Comparison of ENCODE assay signal across 8 cellular contexts in genomic region chr12:27243804-27244679, GRCh38. TPM values are rescaled to one million over a fixed set of nuclear protein-coding genes. Genes with fewer than 3 reads are reported as not detected.
DNase-seq lines count a peak whose midpoint lies in the region; ATAC-seq and TF ChIP-seq lines count a peak whose summit lies in the region.

TSS of gene STK38L (plus strand) at chr12:27244286. CDS start at chr12:27297721, 53,435 bp downstream.

- WGBS in adrenal gland, 4 donors = 5 to 18% (median 9%) methylated on average over 20 to 69 of the region's 69 CpGs
- 5 to 13% (median 9%) methylated on average over 35 to 69 of the region's 69 CpGs for WGBS in heart left ventricle, 4 donors
- WGBS in upper lobe of left lung, 2 donors = 4 to 18% methylated on average over 17 to 59 of the region's 69 CpGs

- peaks cover 45 to 56% (median 50%) of the 10 kb centered on the region in 3 donors for H3K4me1 Mint-ChIP-seq in T-cell

- no peak for TF ChIP-seq CTCF in GM12875 (IDR thresholded peaks at IDR 0.05; ENCODE audit: borderline replicate concordance, insufficient read depth, low read depth, low read length)
- TF ChIP-seq CTCF in adrenal gland (IDR thresholded peaks at IDR 0.05) = peak in 5 of 6 experiments; percentile 7 to 37 (median 22)
- peak in 9 of 12 donors; percentile 6 to 44 (median 29) for TF ChIP-seq CTCF in heart left ventricle (IDR thresholded peaks at IDR 0.05)
- peak in 2 of 6 experiments; percentile 26 to 27 for TF ChIP-seq CTCF in upper lobe of left lung (IDR thresholded peaks at IDR 0.05)

- no peaks in the 10 kb centered on the region for H3K9me3 Mint-ChIP-seq in T-cell

- H3K4me3 Mint-ChIP-seq in T-cell = peak within 1 kb of the TSS; percentile 96 to 99 (median 98)

- peak in 1 of 4 donors; percentile 41 for TF ChIP-seq EP300 in upper lobe of left lung (IDR thresholded peaks at IDR 0.05)

- H3K36me3 ChIP-seq in adrenal gland (replicated peaks in 1 of 2) (no peaks in the 10 kb centered on the region), heart left ventricle (no peaks in the 10 kb centered on the region), upper lobe of left lung (no peaks in the 10 kb centered on the region)

- H3K27me3 ChIP-seq in adrenal gland (no peaks in the 10 kb centered on the region), heart left ventricle (no peaks in the 10 kb centered on the region), upper lobe of left lung (no peaks in the 10 kb centered on the region)

- H3K27ac Mint-ChIP-seq in T-cell = peak within 1 kb of the TSS; percentile 92 to 94

- DNase-seq in NCI-H1417 (lab: John Stamatoyannopoulos, UW) = peak; percentile 91 to 98 (median 98)
- peak; percentile 92 to 99 (median 95) for DNase-seq in T-cell
- DNase-seq in adrenal gland = peak; percentile 97 to 99 (median 98)
- DNase-seq in heart left ventricle = peak; percentile 98 to 99 (median 99)
- DNase-seq in posterior cingulate gyrus = peak; percentile 79 to 99 (median 94)
- peak; percentile 98 to 100 for DNase-seq in upper lobe of left lung

- POLR2A ChIA-PET in T-cell (lab: Charles Lee) = no interaction called here

- peaks cover 11 to 23% of the 10 kb centered on the region in 2 donors for H3K4me1 ChIP-seq in adrenal gland (replicated peaks in 1 of 2)
- H3K4me1 ChIP-seq in heart left ventricle = peaks cover 0 to 38% (median 25%) of the 10 kb centered on the region in 12 donors
- H3K4me1 ChIP-seq in upper lobe of left lung = peaks cover 16 to 25% (median 19%) of the 10 kb centered on the region in 4 donors

- H3K27ac ChIP-seq in adrenal gland (peak within 1 kb of the TSS; percentile 17 to 87 (median 78)), heart left ventricle (peak within 1 kb of the TSS; percentile 73 to 97 (median 90)), upper lobe of left lung (peak within 1 kb of the TSS; percentile 87 to 94 (median 91))

- H3K27me3 Mint-ChIP-seq in T-cell = no peaks in the 10 kb centered on the region

- intact Hi-C loops in adrenal gland (cut with DNase I) = no loop called here
- intact Hi-C loops in heart left ventricle (cut with DNase I) = loop anchor here in 8 of 10 donors (2.0 to 10.0 kb wide), 9 partner anchors 52 to 309 kb away; partner anchors contain the start of genes MED21 (in 4 of the 8), TM7SF3 (in 3 of the 8), FGFR1OP2 (in 1 of the 8) and INTS13 (in 1 of the 8)
- intact Hi-C loops in posterior cingulate gyrus (cut with DNase I) = no loop called here

- ATAC-seq in HG02763 (IDR thresholded peaks at IDR 0.05; ENCODE audit: unreplicated experiment) (peak; percentile 85), T-cell (replicated peaks in 1 of 4) (peak; percentile 94 to 98 (median 96)), heart left ventricle (peak; percentile 94 to 99 (median 98)), upper lobe of left lung (ENCODE audit: low FRiP score in 2 of 2) (peak; percentile 99 to 100)

- no peaks in the 10 kb centered on the region for H3K9me3 ChIP-seq in adrenal gland (replicated peaks in 1 of 3)
- peaks cover 0 to 5% (median 0%) of the 10 kb centered on the region in 12 donors for H3K9me3 ChIP-seq in heart left ventricle
- no peaks in the 10 kb centered on the region for H3K9me3 ChIP-seq in upper lobe of left lung

- CTCF ChIA-PET in T-cell (lab: Charles Lee) = interaction anchor here (0.6 to 1.8 kb wide), 3 partner anchors 63 to 456 kb away, joined by 4 to 11 read pairs (median 5); no protein-coding TSS in a partner anchor

- H3K4me3 ChIP-seq in GM12875 (ENCODE audit: low read depth, low read length) = peak within 1 kb of the TSS; percentile 93
- peak within 1 kb of the TSS; percentile 63 to 82 (median 68) for H3K4me3 ChIP-seq in adrenal gland
- H3K4me3 ChIP-seq in heart left ventricle = peak within 1 kb of the TSS; percentile 59 to 96 (median 76)
- H3K4me3 ChIP-seq in upper lobe of left lung = peak within 1 kb of the TSS; percentile 59 to 82 (median 64)

- H3K36me3 Mint-ChIP-seq in T-cell = peaks cover 4% of the 10 kb centered on the region

- TF ChIP-seq POLR2A in adrenal gland (IDR thresholded peaks at IDR 0.05) = peak; percentile 86 to 91
- TF ChIP-seq POLR2A in heart left ventricle (IDR thresholded peaks at IDR 0.05) = peak; percentile 73 to 98
- peak in 3 of 4 donors; percentile 91 to 97 (median 92) for TF ChIP-seq POLR2A in upper lobe of left lung (IDR thresholded peaks at IDR 0.05)

RNA-seq across cellular contexts. Expression of gene STK38L, which starts in this region (rescaled TPM):
- 10 to 100 TPM; 13.5 to 19.6 (median 18.3) TPM for total RNA-seq in T-cell
- total RNA-seq in adrenal gland = 100 to 1,000 TPM in 1 of 8 donors, 10 to 100 TPM in 7; 12.5 to 298 (median 31.1) TPM
- 10 to 100 TPM; 10.2 to 15.4 (median 10.9) TPM for polyA plus RNA-seq in adrenal gland
- total RNA-seq in heart left ventricle = 100 to 1,000 TPM in 2 of 9 donors, 10 to 100 TPM in 7; 26.3 to 142 (median 83.7) TPM
- polyA plus RNA-seq in heart left ventricle = 10 to 100 TPM; 21.1 to 22.3 TPM
- 10 to 100 TPM; 11.1 to 31.7 (median 17.6) TPM for total RNA-seq in upper lobe of left lung

Comparison
In these comparisons a context has a peak if more than half of its experiments do, and no peak if none do; other contexts are left out.
1. Peak in every context shown above with its lines: DNase-seq, ATAC-seq, H3K4me3 ChIP-seq and H3K27ac ChIP-seq.
2. intact Hi-C loops: an anchor here in heart left ventricle (2.0 to 10.0 kb wide); none called in adrenal gland and posterior cingulate gyrus.